8 cellular contexts compared by ENCODE assay signal in the genomic region with DNA sequence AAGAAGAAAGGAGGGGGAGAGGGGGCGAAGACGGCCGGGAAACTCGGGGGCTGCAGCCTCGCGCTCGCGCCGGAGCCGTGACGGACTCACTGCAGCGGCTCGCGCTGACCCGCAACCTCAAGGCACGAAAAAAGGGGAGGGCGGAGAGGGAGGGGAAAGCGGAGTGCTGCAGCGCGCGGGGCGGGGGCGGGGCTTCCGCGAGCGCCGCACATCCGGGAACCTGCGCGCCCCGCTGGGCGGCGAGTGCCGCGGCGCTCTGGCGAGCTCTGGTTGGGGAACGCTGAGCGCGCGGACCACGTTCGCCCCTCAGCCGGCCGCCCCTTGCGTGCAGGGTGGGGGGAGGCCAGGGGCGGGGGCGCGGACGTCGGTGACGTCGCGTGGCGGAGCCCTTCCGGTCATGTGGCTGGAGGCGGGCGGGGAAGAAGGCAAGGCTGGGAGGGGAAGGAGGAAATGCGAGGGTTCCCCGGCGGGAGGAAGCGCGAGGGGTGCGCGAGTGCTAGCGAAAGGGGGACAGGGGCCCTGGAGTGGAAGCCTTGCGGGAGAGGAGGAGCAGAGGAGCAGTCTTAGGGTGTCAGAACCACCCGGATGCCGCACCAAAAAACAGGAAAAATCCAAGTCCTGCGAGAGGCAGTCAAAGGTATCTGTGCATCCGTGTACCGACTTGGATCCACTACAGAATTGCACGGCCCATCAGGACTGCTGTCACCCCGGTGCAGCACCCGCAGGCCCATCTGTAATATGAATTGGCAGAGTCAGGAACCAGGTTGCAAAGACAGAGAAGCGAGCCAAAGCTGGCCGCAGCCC. TPM values are rescaled to one million over a fixed set of nuclear protein-coding genes. Genes with fewer than 3 reads are reported as not detected.
DNase-seq lines count a peak whose midpoint lies in the region; ATAC-seq and TF ChIP-seq lines count a peak whose summit lies in the region.

A gene with protein sequence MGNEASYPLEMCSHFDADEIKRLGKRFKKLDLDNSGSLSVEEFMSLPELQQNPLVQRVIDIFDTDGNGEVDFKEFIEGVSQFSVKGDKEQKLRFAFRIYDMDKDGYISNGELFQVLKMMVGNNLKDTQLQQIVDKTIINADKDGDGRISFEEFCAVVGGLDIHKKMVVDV (minus strand): TSS at position 126 of the 804 bp plus-strand sequence. CDS start 405 bp downstream, outside the sequence.

- intact Hi-C loops in PC-3 (cut with micrococcal nuclease) (no loop called here), mucosa of descending colon (cut with DNase I, micrococcal nuclease) (no loop called here)

- H3F3A ChIP-seq in PC-3 (ENCODE audit: low read length, unreplicated experiment): no peaks in the 10 kb centered on the region

- TSS peak; percentile 94 for BruUV-seq in PC-3 (replicated peaks; lab: Mats Ljungman, UMichigan)

- peak within 1 kb of the TSS; percentile 89 for H3K9ac ChIP-seq in PC-3 (ENCODE audit: low read length)

- peak within 1 kb of the TSS; percentile 94 for H3K4me2 ChIP-seq in PC-3 (ENCODE audit: low read length)

- no peaks in the 10 kb centered on the region for H3K9me2 ChIP-seq in PC-3 (replicated peaks; ENCODE audit: low read length)

- H4K20me1 ChIP-seq in PC-3 (ENCODE audit: low read length): peaks cover 33% of the 10 kb centered on the region

- no peaks in the 10 kb centered on the region for H3K27me3 ChIP-seq in PC-3 (ENCODE audit: low read length)

- H3K9me3 ChIP-seq in PC-3 (ENCODE audit: low read length) (no peaks in the 10 kb centered on the region), mucosa of descending colon (no peaks in the 10 kb centered on the region)

- peak within 1 kb of the TSS; percentile 83 for H2AFZ ChIP-seq in PC-3 (ENCODE audit: low read length)

- H3K36me3 ChIP-seq in PC-3 (ENCODE audit: low read depth, low read length) (no peaks in the 10 kb centered on the region), mucosa of descending colon (ENCODE audit: low read depth) (no peaks in the 10 kb centered on the region)

- H3K4me3 ChIP-seq in PC-3 (ENCODE audit: low read length): peak within 1 kb of the TSS; percentile 74
- peak within 1 kb of the TSS; percentile 89 for H3K4me3 ChIP-seq in mucosa of descending colon

- DNase-seq in DMS 273 treated with DMSO at 0.1 percent for 48 hours (lab: John Stamatoyannopoulos, UW) (peak; percentile 71), PC-3 (peak; percentile 95), activated T-cell treated with anti-CD3 and anti-CD28 coated beads for 48 hours (ENCODE audit: low read depth) (peak; percentile 96), epithelial cell of prostate (ENCODE audit: low read depth, low spot score) (peak; percentile 84), mucosa of descending colon (peak; percentile 96 to 98 (median 98))
- peak; percentile 91 to 92 for DNase-seq in stimulated activated CD8-positive, alpha-beta memory T cell treated with anti-CD3 and anti-CD28 coated beads, Interleukin-4, amount 100 ng/mL, for 1 hour (ENCODE audit: low read depth in 2 of 2, low spot score in 1 of 2)

- CTCF ChIA-PET in PC-3 (lab: Charles Lee): interaction anchor here (1.1 kb wide), 1 partner anchor 131 kb away, joined by 5 read pairs; no protein-coding TSS in a partner anchor

- H3K79me2 ChIP-seq in PC-3 (ENCODE audit: low read length): peaks cover 59% of the 10 kb centered on the region

- TF ChIP-seq RAD21 in Ishikawa (IDR thresholded peaks at IDR 0.05; ENCODE audit: low read depth): no peak

- H3K4me1 ChIP-seq in PC-3 (ENCODE audit: insufficient read depth, low read length) (peaks cover 43% of the 10 kb centered on the region), mucosa of descending colon (ENCODE audit: low read depth) (peaks cover 27% of the 10 kb centered on the region)

- no peak for TF ChIP-seq CTCF in PC-3 (conservative IDR thresholded peaks at IDR 0.05; ENCODE audit: low read depth, low read length)
- no peak for TF ChIP-seq CTCF in mucosa of descending colon (IDR thresholded peaks at IDR 0.05)

- TF ChIP-seq EP300 in Ishikawa (IDR thresholded peaks at IDR 0.05; ENCODE audit: borderline replicate concordance): 0 out of 2 replicates have a peak, but pooled peaks have one; percentile 11

- POLR2A ChIA-PET in PC-3 (lab: Charles Lee; ENCODE audit: unreplicated experiment): interaction anchor here (0.5 to 0.6 kb wide), 2 partner anchors 21 to 68 kb away, joined by 3 to 4 read pairs; no protein-coding TSS in a partner anchor

- peak; percentile 77 for ATAC-seq in GM21529 (IDR thresholded peaks at IDR 0.05; ENCODE audit: unreplicated experiment)
- ATAC-seq in PC-3: peak; percentile 83
- peak; percentile 92 for ATAC-seq in mucosa of descending colon

- H3K27ac ChIP-seq in PC-3 (ENCODE audit: low read length) (peak within 1 kb of the TSS; percentile 65), epithelial cell of prostate (peak within 1 kb of the TSS; percentile 93)

TF ChIP-seq in Ishikawa, 13 proteins besides CTCF, POLR2A, EP300 and RAD21:
- TF ChIP-seq TAF1 (IDR thresholded peaks at IDR 0.05; ENCODE audit: low read depth): peak; percentile 50
- 0 out of 2 replicates have a peak, but pooled peaks have one; percentile 4 for TF ChIP-seq NFIC (IDR thresholded peaks at IDR 0.05)
- 0 out of 2 replicates have a peak, but pooled peaks have one; percentile 11 for TF ChIP-seq TEAD4 (IDR thresholded peaks at IDR 0.05)
- no peak for TF ChIP-seq REST (IDR thresholded peaks at IDR 0.05; ENCODE audit: low read depth)
- 0 out of 2 replicates have a peak, but pooled peaks have one; percentile 14 for TF ChIP-seq EGR1 (IDR thresholded peaks at IDR 0.05)
- TF ChIP-seq CEBPB (IDR thresholded peaks at IDR 0.05): no peak
- peak; percentile 78 for TF ChIP-seq MAX (IDR thresholded peaks at IDR 0.05)
- TF ChIP-seq, protein P1, sequence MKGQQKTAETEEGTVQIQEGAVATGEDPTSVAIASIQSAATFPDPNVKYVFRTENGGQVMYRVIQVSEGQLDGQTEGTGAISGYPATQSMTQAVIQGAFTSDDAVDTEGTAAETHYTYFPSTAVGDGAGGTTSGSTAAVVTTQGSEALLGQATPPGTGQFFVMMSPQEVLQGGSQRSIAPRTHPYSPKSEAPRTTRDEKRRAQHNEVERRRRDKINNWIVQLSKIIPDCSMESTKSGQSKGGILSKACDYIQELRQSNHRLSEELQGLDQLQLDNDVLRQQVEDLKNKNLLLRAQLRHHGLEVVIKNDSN (IDR thresholded peaks at IDR 0.05): peak; percentile 95
- TF ChIP-seq TCF12 (IDR thresholded peaks at IDR 0.05; ENCODE audit: low read depth): peak; percentile 53
- TF ChIP-seq CREB1 (IDR thresholded peaks at IDR 0.05; ENCODE audit: low read depth): no peak; the same call in 1 of the 2 replicates
TF ChIP-seq in Ishikawa: peak in this region for 7.

RNA-seq across cellular contexts. Expression of the gene that starts here (rescaled TPM):
- total RNA-seq in PC-3 (2014; rRNA removed): 13.7 and 21.8 TPM in 2 replicates
- total RNA-seq in mucosa of descending colon: 10 to 100 TPM; 45.9 to 54.0 (median 53.4) TPM

Comparison
In these comparisons a context has a peak if more than half of its experiments do, and no peak if none do; other contexts are left out.
1. Peak in every context shown above with its lines: DNase-seq, ATAC-seq, H3K4me3 ChIP-seq and H3K27ac ChIP-seq.